ENCODE assay signal across 7 cellular contexts in the genomic region with DNA sequence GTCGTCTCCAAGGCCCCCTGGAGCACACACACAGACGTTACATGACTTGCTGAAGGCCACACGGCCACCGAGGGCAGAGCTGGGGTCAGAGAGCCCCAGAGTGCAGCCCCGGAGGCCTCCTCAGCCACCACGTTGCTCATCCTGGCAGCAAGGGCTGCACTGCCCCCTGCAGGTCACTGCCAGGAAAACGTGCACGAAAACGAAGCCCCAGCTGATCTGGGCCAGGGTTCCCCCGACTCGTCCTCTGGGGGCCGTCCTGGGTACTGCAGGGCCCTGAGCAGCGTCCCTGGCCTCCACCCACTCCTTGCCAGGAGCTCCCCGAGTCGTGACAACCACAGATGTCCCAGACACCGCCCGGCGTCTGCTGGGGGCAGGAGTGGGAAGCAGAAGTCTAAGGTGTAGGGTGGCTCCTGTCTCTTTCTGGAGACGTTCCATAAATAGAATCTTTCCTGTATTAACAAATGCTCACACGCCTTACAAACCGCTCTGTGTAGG. TPM values are rescaled to one million over a fixed set of nuclear protein-coding genes. Genes with fewer than 3 reads are reported as not detected.
DNase-seq lines count a peak whose midpoint lies in the region; ATAC-seq and TF ChIP-seq lines count a peak whose summit lies in the region.

No MANE protein-coding gene starts in this region.

- TF ChIP-seq CTCF in neutrophil (IDR thresholded peaks at IDR 0.05) = peak; percentile 98

- H3K36me3 ChIP-seq in MG63 = no peaks in the 10 kb centered on the region
- no peaks in the 10 kb centered on the region for H3K36me3 ChIP-seq in SJCRH30
- peaks cover 9% of the 10 kb centered on the region for H3K36me3 ChIP-seq in neutrophil

- no peaks in the 10 kb centered on the region for H3K9me3 ChIP-seq in MG63
- no peaks in the 10 kb centered on the region for H3K9me3 ChIP-seq in SJCRH30 (replicated peaks)
- no peaks in the 10 kb centered on the region for H3K9me3 ChIP-seq in neutrophil

- H3K4me1 ChIP-seq in SJCRH30 = peaks cover 11% of the 10 kb centered on the region
- peaks cover 35 to 36% of the 10 kb centered on the region in 2 experiments for H3K4me1 ChIP-seq in neutrophil (ENCODE audit: control insufficient read depth in 1 of 2, insufficient read depth in 1 of 2, low read depth in 1 of 2, low read length in 1 of 2)

- peak; percentile 55 for TF ChIP-seq POLR2A in GM18505 (IDR thresholded peaks at IDR 0.05; ENCODE audit: borderline replicate concordance, extremely low read depth, insufficient read depth, insufficient read length)

- H3K27ac ChIP-seq in SJCRH30 (peak overlapping the region; percentile 86), neutrophil (peak overlapping the region; percentile 43), substantia nigra (ENCODE audit: low read depth, low read length, poor library complexity, severe bottlenecking) (peak overlapping the region; percentile 38)

- no peak for ATAC-seq in GM18505 (IDR thresholded peaks at IDR 0.05; ENCODE audit: unreplicated experiment)

- H3K4me3 ChIP-seq in MG63 (no peak overlapping the region), SJCRH30 (peak overlapping the region; percentile 13), neutrophil (ENCODE audit: low read depth in 1 of 2, low read length in 1 of 2) (peak overlapping the region; percentile 42 to 55)

- H3K27me3 ChIP-seq in MG63 (no peaks in the 10 kb centered on the region), SJCRH30 (no peaks in the 10 kb centered on the region), neutrophil (peaks cover 17% of the 10 kb centered on the region)

- peak; percentile 68 for DNase-seq in MG63
- peak; percentile 87 to 95 for DNase-seq in SJCRH30
- peak; percentile 88 for DNase-seq in activated gamma-delta T cell treated with anti-CD3 and anti-CD28 coated beads, Interleukin-2, amount 50 U/mL, for 16 hours (ENCODE audit: low read depth)
- DNase-seq in foreskin melanocyte = peak; percentile 82
- peak in 37 of 49 donors; percentile 4 to 81 (median 46) for DNase-seq in substantia nigra (lab: John Stamatoyannopoulos, UW)

RNA-seq across cellular contexts. Expression of a gene that starts 3.4 kb away (rescaled TPM):
- 22.6 and 27.7 TPM in 2 replicates for total RNA-seq in MG63 (2014; rRNA removed; shearing (Covaris generic); ENCODE audit: low replicate concordance)
- total RNA-seq in SJCRH30 (2014; rRNA removed; shearing (Covaris generic)) = 7.3 and 9.6 TPM in 2 replicates

RNA-seq across cellular contexts. Expression of a gene that starts 14.4 kb away (rescaled TPM):
- not detected in 2 replicates for total RNA-seq in MG63 (2014; rRNA removed; shearing (Covaris generic); ENCODE audit: low replicate concordance)
- total RNA-seq in SJCRH30 (2014; rRNA removed; shearing (Covaris generic)) = 0.18 TPM in 1 of 2 replicates, not detected in the other

RNA-seq across cellular contexts. Expression of a gene that starts 20.9 kb away (rescaled TPM):
- 46.3 and 76.3 TPM in 2 replicates for total RNA-seq in MG63 (2014; rRNA removed; shearing (Covaris generic); ENCODE audit: low replicate concordance)
- 76.2 and 92.3 TPM in 2 replicates for total RNA-seq in SJCRH30 (2014; rRNA removed; shearing (Covaris generic))

RNA-seq across cellular contexts. Expression of a gene that starts 33.2 kb away (rescaled TPM):
- not detected in 2 replicates for total RNA-seq in MG63 (2014; rRNA removed; shearing (Covaris generic); ENCODE audit: low replicate concordance)
- total RNA-seq in SJCRH30 (2014; rRNA removed; shearing (Covaris generic)) = not detected in 2 replicates

RNA-seq across cellular contexts. Expression of a gene that starts 49.8 kb away (rescaled TPM):
- total RNA-seq in MG63 (2014; rRNA removed; shearing (Covaris generic); ENCODE audit: low replicate concordance) = not detected in 2 replicates
- total RNA-seq in SJCRH30 (2014; rRNA removed; shearing (Covaris generic)) = 0.12 and 0.23 TPM in 2 replicates
